In genomic region chr3:44321335-44321734, GRCh38 we compare ENCODE assay signal across 2 cellular contexts.
TF ChIP-seq lines count a peak whose summit lies in the region.

No MANE protein-coding gene starts in this region.

TF ChIP-seq in K562, 482 proteins besides CTCF, POLR2A, EP300 and RAD21:
- TF ChIP-seq SOX6 (IDR thresholded peaks at IDR 0.05), result peak; percentile 32; the same call in 1 of the 2 replicates
- peak; percentile 15; the same call in 1 of the 2 replicates for TF ChIP-seq MAFG (tag; conservative IDR thresholded peaks at IDR 0.05)
- peak; percentile 33; the same call in 1 of the 2 replicates for TF ChIP-seq ZNF239 (CRISPR knock-in tag; IDR thresholded peaks at IDR 0.05)
- TF ChIP-seq C11orf30 (IDR thresholded peaks at IDR 0.05; ENCODE audit: low read depth), result 0 out of 2 replicates have a peak, but pooled peaks have one; percentile 8
- TF ChIP-seq FOXP1 (CRISPR knock-in tag; IDR thresholded peaks at IDR 0.05), result no peak
- TF ChIP-seq ZBTB8A (IDR thresholded peaks at IDR 0.05; ENCODE audit: partially characterized antibody), result no peak
- TF ChIP-seq ZNF316 (IDR thresholded peaks at IDR 0.05), result peak; percentile 3; the same call in 1 of the 2 replicates
- no peak for TF ChIP-seq CBFA2T3 (IDR thresholded peaks at IDR 0.05)
- TF ChIP-seq MAFF (IDR thresholded peaks at IDR 0.05; ENCODE audit: low read length), result peak; percentile 20; the same call in 1 of the 2 replicates
- TF ChIP-seq PKNOX1 (IDR thresholded peaks at IDR 0.05), result no peak

TF ChIP-seq in HepG2, 621 proteins besides CTCF, POLR2A, EP300 and RAD21 (continues in another document):
- no peak for TF ChIP-seq JUND (CRISPR knock-in tag; IDR thresholded peaks at IDR 0.05)
- peak; percentile 91; the same call in 1 of the 2 replicates for TF ChIP-seq FOXK1 (CRISPR knock-in tag; IDR thresholded peaks at IDR 0.05; ENCODE audit: borderline replicate concordance, low read depth)
- no peak for TF ChIP-seq ZNF33A (CRISPR knock-in tag; IDR thresholded peaks at IDR 0.05; ENCODE audit: borderline replicate concordance)
- no peak for TF ChIP-seq SNAPC5 (CRISPR knock-in tag; IDR thresholded peaks at IDR 0.05; ENCODE audit: borderline replicate concordance)
- no peak for TF ChIP-seq GTF2F1 (IDR thresholded peaks at IDR 0.05; ENCODE audit: low read length)
- TF ChIP-seq PATZ1 (CRISPR knock-in tag; IDR thresholded peaks at IDR 0.05), result no peak; the same call in 1 of the 2 replicates
- peak; percentile 91 for TF ChIP-seq FOXP4 (CRISPR knock-in tag; IDR thresholded peaks at IDR 0.05)
- no peak for TF ChIP-seq ZNF383 (CRISPR knock-in tag; IDR thresholded peaks at IDR 0.05; ENCODE audit: borderline replicate concordance)
- TF ChIP-seq ARID4A (CRISPR knock-in tag; IDR thresholded peaks at IDR 0.05; ENCODE audit: borderline replicate concordance), result no peak; the same call in 1 of the 2 replicates
- TF ChIP-seq ARID2 (CRISPR knock-in tag; IDR thresholded peaks at IDR 0.05; ENCODE audit: borderline replicate concordance), result no peak
- no peak for TF ChIP-seq ZNF605 (CRISPR knock-in tag; IDR thresholded peaks at IDR 0.05)
- no peak for TF ChIP-seq SNRNP70 (IDR thresholded peaks at IDR 0.05; ENCODE audit: low read depth, low read length)
- TF ChIP-seq ZNF552 (CRISPR knock-in tag; IDR thresholded peaks at IDR 0.05; ENCODE audit: borderline replicate concordance), result no peak
- no peak for TF ChIP-seq RFX3 (CRISPR knock-in tag; IDR thresholded peaks at IDR 0.05)
- no peak for TF ChIP-seq DR1 (CRISPR knock-in tag; IDR thresholded peaks at IDR 0.05)
- TF ChIP-seq SRSF1 (optimal IDR thresholded peaks at IDR 0.05; ENCODE audit: low read depth, low read length), result no peak
- no peak for TF ChIP-seq ZNF224 (CRISPR knock-in tag; IDR thresholded peaks at IDR 0.05)
- no peak for TF ChIP-seq ZNF572 (CRISPR knock-in tag; IDR thresholded peaks at IDR 0.05)
- TF ChIP-seq ZNF18 (CRISPR knock-in tag; IDR thresholded peaks at IDR 0.05; ENCODE audit: insufficient replicate concordance), result no peak
- no peak for TF ChIP-seq ETV6 (CRISPR knock-in tag; conservative IDR thresholded peaks at IDR 0.05)
- TF ChIP-seq ZNF687 (CRISPR knock-in tag; IDR thresholded peaks at IDR 0.05), result no peak
- peak; percentile 71; the same call in 1 of the 2 replicates for TF ChIP-seq ZNF362 (CRISPR knock-in tag; IDR thresholded peaks at IDR 0.05; ENCODE audit: borderline replicate concordance)
- TF ChIP-seq RERE (CRISPR knock-in tag; IDR thresholded peaks at IDR 0.05; ENCODE audit: low read depth), result peak; percentile 80
- no peak for TF ChIP-seq MED8 (CRISPR knock-in tag; IDR thresholded peaks at IDR 0.05; ENCODE audit: insufficient replicate concordance)
- peak; percentile 98 for TF ChIP-seq RARA (CRISPR knock-in tag; IDR thresholded peaks at IDR 0.05)
- no peak for TF ChIP-seq ZNF326 (CRISPR knock-in tag; IDR thresholded peaks at IDR 0.05; ENCODE audit: borderline replicate concordance)
- no peak for TF ChIP-seq CENPT (CRISPR knock-in tag; IDR thresholded peaks at IDR 0.05; ENCODE audit: low read depth)
- TF ChIP-seq ZNF879 (CRISPR knock-in tag; IDR thresholded peaks at IDR 0.05), result no peak
- TF ChIP-seq PHB2 (IDR thresholded peaks at IDR 0.05; ENCODE audit: partially characterized antibody), result no peak
- TF ChIP-seq U2AF1 (optimal IDR thresholded peaks at IDR 0.05; ENCODE audit: low read depth, low read length), result no peak
